1 cellular context compared by ENCODE assay signal in genomic region chr9:71783120-71783523, GRCh38.
TF ChIP-seq lines count a peak whose summit lies in the region.

No MANE protein-coding gene starts in this region.

TF ChIP-seq in HepG2, 621 proteins besides CTCF, POLR2A, EP300 and RAD21 (continued from another document and continues in another):
- TF ChIP-seq, protein P1, sequence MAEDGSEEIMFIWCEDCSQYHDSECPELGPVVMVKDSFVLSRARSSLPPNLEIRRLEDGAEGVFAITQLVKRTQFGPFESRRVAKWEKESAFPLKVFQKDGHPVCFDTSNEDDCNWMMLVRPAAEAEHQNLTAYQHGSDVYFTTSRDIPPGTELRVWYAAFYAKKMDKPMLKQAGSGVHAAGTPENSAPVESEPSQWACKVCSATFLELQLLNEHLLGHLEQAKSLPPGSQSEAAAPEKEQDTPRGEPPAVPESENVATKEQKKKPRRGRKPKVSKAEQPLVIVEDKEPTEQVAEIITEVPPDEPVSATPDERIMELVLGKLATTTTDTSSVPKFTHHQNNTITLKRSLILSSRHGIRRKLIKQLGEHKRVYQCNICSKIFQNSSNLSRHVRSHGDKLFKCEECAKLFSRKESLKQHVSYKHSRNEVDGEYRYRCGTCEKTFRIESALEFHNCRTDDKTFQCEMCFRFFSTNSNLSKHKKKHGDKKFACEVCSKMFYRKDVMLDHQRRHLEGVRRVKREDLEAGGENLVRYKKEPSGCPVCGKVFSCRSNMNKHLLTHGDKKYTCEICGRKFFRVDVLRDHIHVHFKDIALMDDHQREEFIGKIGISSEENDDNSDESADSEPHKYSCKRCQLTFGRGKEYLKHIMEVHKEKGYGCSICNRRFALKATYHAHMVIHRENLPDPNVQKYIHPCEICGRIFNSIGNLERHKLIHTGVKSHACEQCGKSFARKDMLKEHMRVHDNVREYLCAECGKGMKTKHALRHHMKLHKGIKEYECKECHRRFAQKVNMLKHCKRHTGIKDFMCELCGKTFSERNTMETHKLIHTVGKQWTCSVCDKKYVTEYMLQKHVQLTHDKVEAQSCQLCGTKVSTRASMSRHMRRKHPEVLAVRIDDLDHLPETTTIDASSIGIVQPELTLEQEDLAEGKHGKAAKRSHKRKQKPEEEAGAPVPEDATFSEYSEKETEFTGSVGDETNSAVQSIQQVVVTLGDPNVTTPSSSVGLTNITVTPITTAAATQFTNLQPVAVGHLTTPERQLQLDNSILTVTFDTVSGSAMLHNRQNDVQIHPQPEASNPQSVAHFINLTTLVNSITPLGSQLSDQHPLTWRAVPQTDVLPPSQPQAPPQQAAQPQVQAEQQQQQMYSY (CRISPR knock-in tag; IDR thresholded peaks at IDR 0.05), result no peak
- TF ChIP-seq ZFY (CRISPR knock-in tag; IDR thresholded peaks at IDR 0.05) (peak; percentile 45; the same call in 1 of the 2 replicates), SP5 (CRISPR knock-in tag; IDR thresholded peaks at IDR 0.05; ENCODE audit: borderline replicate concordance, low read depth) (peak; percentile 65), ZNF557 (CRISPR knock-in tag; IDR thresholded peaks at IDR 0.05) (0 out of 2 replicates have a peak, but pooled peaks have one; percentile 33), HDAC2 (CRISPR knock-in tag; IDR thresholded peaks at IDR 0.05) (peak; percentile 59; the same call in 1 of the 2 replicates), ARID4A (CRISPR knock-in tag; IDR thresholded peaks at IDR 0.05; ENCODE audit: borderline replicate concordance) (peak; percentile 38; the same call in 1 of the 2 replicates), HES4 (CRISPR knock-in tag; IDR thresholded peaks at IDR 0.05; ENCODE audit: borderline replicate concordance) (no peak), KLF12 (CRISPR knock-in tag; IDR thresholded peaks at IDR 0.05; ENCODE audit: borderline replicate concordance) (no peak), ZFP36 (IDR thresholded peaks at IDR 0.05; ENCODE audit: borderline replicate concordance, low read depth, low read length, partially characterized antibody) (no peak), AKNA (CRISPR knock-in tag; IDR thresholded peaks at IDR 0.05; ENCODE audit: borderline replicate concordance) (no peak), ARID3A (IDR thresholded peaks at IDR 0.05; ENCODE audit: low read depth, low read length) (no peak), DMTF1 (CRISPR knock-in tag; IDR thresholded peaks at IDR 0.05) (no peak), MYNN (CRISPR knock-in tag; IDR thresholded peaks at IDR 0.05; ENCODE audit: low read depth) (no peak), ZFP37 (CRISPR knock-in tag; IDR thresholded peaks at IDR 0.05; ENCODE audit: borderline replicate concordance) (no peak), ZNF646 (CRISPR knock-in tag; IDR thresholded peaks at IDR 0.05) (no peak)
- TF ChIP-seq, protein P2, sequence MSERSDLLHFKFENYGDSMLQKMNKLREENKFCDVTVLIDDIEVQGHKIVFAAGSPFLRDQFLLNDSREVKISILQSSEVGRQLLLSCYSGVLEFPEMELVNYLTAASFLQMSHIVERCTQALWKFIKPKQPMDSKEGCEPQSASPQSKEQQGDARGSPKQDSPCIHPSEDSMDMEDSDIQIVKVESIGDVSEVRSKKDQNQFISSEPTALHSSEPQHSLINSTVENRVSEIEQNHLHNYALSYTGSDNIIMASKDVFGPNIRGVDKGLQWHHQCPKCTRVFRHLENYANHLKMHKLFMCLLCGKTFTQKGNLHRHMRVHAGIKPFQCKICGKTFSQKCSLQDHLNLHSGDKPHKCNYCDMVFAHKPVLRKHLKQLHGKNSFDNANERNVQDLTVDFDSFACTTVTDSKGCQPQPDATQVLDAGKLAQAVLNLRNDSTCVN (CRISPR knock-in tag; IDR thresholded peaks at IDR 0.05; ENCODE audit: borderline replicate concordance), result no peak
- TF ChIP-seq, protein P3, sequence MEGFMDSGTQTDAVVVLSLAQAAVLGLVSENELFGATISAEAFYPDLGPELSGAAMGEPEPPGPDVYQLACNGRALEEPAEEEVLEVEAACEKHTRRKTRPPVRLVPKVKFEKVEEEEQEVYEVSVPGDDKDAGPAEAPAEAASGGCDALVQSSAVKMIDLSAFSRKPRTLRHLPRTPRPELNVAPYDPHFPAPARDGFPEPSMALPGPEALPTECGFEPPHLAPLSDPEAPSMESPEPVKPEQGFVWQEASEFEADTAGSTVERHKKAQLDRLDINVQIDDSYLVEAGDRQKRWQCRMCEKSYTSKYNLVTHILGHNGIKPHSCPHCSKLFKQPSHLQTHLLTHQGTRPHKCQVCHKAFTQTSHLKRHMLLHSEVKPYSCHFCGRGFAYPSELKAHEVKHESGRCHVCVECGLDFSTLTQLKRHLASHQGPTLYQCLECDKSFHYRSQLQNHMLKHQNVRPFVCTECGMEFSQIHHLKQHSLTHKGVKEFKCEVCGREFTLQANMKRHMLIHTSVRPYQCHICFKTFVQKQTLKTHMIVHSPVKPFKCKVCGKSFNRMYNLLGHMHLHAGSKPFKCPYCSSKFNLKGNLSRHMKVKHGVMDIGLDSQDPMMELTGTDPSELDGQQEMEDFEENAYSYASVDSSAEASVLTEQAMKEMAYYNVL (CRISPR knock-in tag; IDR thresholded peaks at IDR 0.05; ENCODE audit: borderline replicate concordance), result peak; percentile 76; the same call in 1 of the 2 replicates
